Comparison of ENCODE assay signal across 15 cellular contexts in the genomic region with DNA sequence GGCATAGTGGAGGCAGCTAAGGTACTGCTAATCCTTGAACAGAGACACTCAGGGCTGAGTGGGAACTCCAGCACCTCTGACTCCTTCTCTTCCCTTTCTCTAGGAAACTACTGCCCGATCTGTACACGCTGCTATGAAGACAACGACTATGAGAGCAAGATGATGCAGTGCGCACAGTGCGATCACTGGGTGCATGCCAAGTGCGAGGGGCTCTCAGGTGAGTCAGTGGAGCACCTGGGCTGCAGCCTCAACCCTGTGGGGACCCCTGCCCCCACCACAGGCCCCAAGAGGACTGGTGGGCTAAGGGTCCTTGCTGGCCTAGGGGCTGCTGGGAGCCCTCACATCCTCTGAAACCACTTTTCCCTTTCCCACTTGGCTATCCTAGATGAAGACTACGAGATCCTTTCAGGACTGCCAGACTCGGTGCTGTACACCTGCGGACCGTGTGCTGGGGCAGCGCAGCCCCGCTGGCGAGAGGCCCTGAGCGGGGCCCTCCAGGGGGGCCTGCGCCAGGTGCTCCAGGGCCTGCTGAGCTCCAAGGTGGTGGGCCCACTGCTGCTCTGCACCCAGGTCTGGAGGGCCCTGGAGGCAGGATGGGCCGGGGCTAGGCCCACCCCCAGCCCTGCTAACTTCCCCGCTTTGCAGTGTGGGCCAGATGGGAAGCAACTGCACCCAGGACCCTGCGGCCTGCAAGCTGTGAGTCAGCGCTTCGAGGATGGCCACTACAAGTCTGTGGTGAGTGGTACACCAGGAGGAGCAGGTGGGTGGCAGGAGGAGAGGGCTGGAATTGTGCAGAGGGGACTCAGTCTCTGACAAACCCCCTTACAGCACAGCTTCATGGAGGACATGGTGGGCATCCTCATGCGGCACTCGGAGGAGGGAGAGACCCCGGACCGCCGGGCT.
"Had no signal": no experiment of that assay in that cellular context is flagged by ENCODE, and none has a peak within 500 bp of the region (broad histone marks: within the 10 kb centered on the region; RNA-seq: fewer than 3 reads in every experiment).

No MANE protein-coding gene starts in this region.

- H3K27ac ChIP-seq: coronary artery, neutrophil, parathyroid adenoma, thyroid gland had no signal

- H3K9me3 Mint-ChIP-seq: activated naive CD4-positive, alpha-beta T cell treated with anti-CD3 and anti-CD28 coated beads, Interleukin-2, amount 10 ng/mL, durations not matched to agents 7 days and 5 days; activated naive CD8-positive, alpha-beta T cell treated with anti-CD3 and anti-CD28 coated beads, Interleukin-2, amount 50 U/mL, for 24 hours; natural killer cell; T-helper 2 cell treated with Interferon-gamma antibody and Interleukin-4, amounts not matched to agents 5 μg/mL and 100 μg/mL, for 36 hours had no signal

- H2AFZ ChIP-seq: parathyroid adenoma had no signal

- H3K27me3 Mint-ChIP-seq: activated CD8-positive, alpha-beta memory T cell treated with anti-CD3 and anti-CD28 coated beads, Interleukin-2, amount 10 ng/mL, durations not matched to agents 7 days and 5 days; activated naive CD4-positive, alpha-beta T cell treated with anti-CD3 and anti-CD28 coated beads, Interleukin-2, amount 10 ng/mL, durations not matched to agents 7 days and 5 days; activated naive CD8-positive, alpha-beta T cell treated with anti-CD3 and anti-CD28 coated beads, Interleukin-2, amount 50 U/mL, for 24 hours had no signal

- ATAC-seq: activated CD8-positive, alpha-beta memory T cell treated with anti-CD3 and anti-CD28 coated beads, Interleukin-2, amount 10 ng/mL, durations not matched to agents 7 days and 5 days; activated naive CD8-positive, alpha-beta T cell treated with anti-CD3 and anti-CD28 coated beads, Interleukin-2, amount 50 U/mL, for 24 hours; natural killer cell had no signal

- H3K9ac ChIP-seq: parathyroid adenoma had no signal

- H3K4me1 ChIP-seq: parathyroid adenoma, thyroid gland had no signal

- H3K4me3 ChIP-seq: coronary artery, thyroid gland had no signal

- H3K4me3 Mint-ChIP-seq: activated CD8-positive, alpha-beta memory T cell treated with anti-CD3 and anti-CD28 coated beads, Interleukin-2, amount 10 ng/mL, durations not matched to agents 7 days and 5 days; activated naive CD4-positive, alpha-beta T cell treated with anti-CD3 and anti-CD28 coated beads, Interleukin-2, amount 10 ng/mL, durations not matched to agents 7 days and 5 days; activated naive CD8-positive, alpha-beta T cell treated with anti-CD3 and anti-CD28 coated beads, Interleukin-2, amount 50 U/mL, for 24 hours; natural killer cell; T-helper 2 cell treated with Interferon-gamma antibody and Interleukin-4, amounts not matched to agents 5 μg/mL and 100 μg/mL, for 36 hours had no signal

- H3K27me3 ChIP-seq: neutrophil, thyroid gland had no signal

- H3K4me1 Mint-ChIP-seq: activated CD8-positive, alpha-beta memory T cell treated with anti-CD3 and anti-CD28 coated beads, Interleukin-2, amount 10 ng/mL, durations not matched to agents 7 days and 5 days; activated naive CD4-positive, alpha-beta T cell treated with anti-CD3 and anti-CD28 coated beads, Interleukin-2, amount 10 ng/mL, durations not matched to agents 7 days and 5 days had no signal

- H3K27ac Mint-ChIP-seq: activated CD8-positive, alpha-beta memory T cell treated with anti-CD3 and anti-CD28 coated beads, Interleukin-2, amount 10 ng/mL, durations not matched to agents 7 days and 5 days; activated naive CD4-positive, alpha-beta T cell treated with anti-CD3 and anti-CD28 coated beads, Interleukin-2, amount 10 ng/mL, durations not matched to agents 7 days and 5 days; activated naive CD8-positive, alpha-beta T cell treated with anti-CD3 and anti-CD28 coated beads, Interleukin-2, amount 50 U/mL, for 24 hours; natural killer cell; T-helper 2 cell treated with Interferon-gamma antibody and Interleukin-4, amounts not matched to agents 5 μg/mL and 100 μg/mL, for 36 hours had no signal

- H3K36me3 Mint-ChIP-seq: natural killer cell had no signal

- DNase-seq: activated CD4-positive, alpha-beta T cell treated with anti-CD3 and anti-CD28 coated beads, Interleukin-2, amount 50 U/mL, for 48 hours; activated CD8-positive, alpha-beta memory T cell treated with anti-CD3 and anti-CD28 coated beads, Interleukin-2, amount 10 ng/mL, durations not matched to agents 7 days and 5 days; activated effector memory CD4-positive, alpha-beta T cell treated with Interleukin-2 at 50 U/mL for 16 hours; activated naive CD4-positive, alpha-beta T cell treated with anti-CD3 and anti-CD28 coated beads, Interleukin-2, amount 10 ng/mL, durations not matched to agents 7 days and 5 days; activated naive CD8-positive, alpha-beta T cell treated with anti-CD3 and anti-CD28 coated beads, Interleukin-2, amount 50 U/mL, for 24 hours; activated T-cell treated with anti-CD3 and anti-CD28 coated beads, Interleukin-2, amount 50 U/mL, for 1 hour; aorta; kidney glomerular epithelial cell; natural killer cell; stimulated activated naive CD4-positive, alpha-beta T cell; thyroid gland had no signal

- H3K9me3 ChIP-seq: neutrophil, thyroid gland had no signal
